In genomic region chr11:69666261-69666660, GRCh38 we compare ENCODE assay signal across 26 cellular contexts. TPM values are rescaled to one million over a fixed set of nuclear protein-coding genes. Genes with fewer than 3 reads are reported as not detected.
"Had no signal": no experiment of that assay in that cellular context is flagged by ENCODE, and none has a peak within 500 bp of the region (broad histone marks: within the 10 kb centered on the region; RNA-seq: fewer than 3 reads in every experiment).

No MANE protein-coding gene starts in this region.

- H3K36me3 ChIP-seq: uterus had no signal

- H3K27ac ChIP-seq: coronary artery, heart left ventricle, right atrium auricular region, suprapubic skin, thyroid gland, uterus had no signal

- H3K9me3 ChIP-seq: heart left ventricle, right atrium auricular region, suprapubic skin, thyroid gland, uterus had no signal

- H3K4me1 ChIP-seq: uterus had no signal

- H3K4me3 ChIP-seq: coronary artery, heart left ventricle, right atrium auricular region, suprapubic skin, thyroid gland, uterus had no signal

- H3K27me3 ChIP-seq: heart left ventricle, right atrium auricular region, suprapubic skin, thyroid gland, uterus had no signal

- ATAC-seq: heart left ventricle; naive thymus-derived CD4-positive, alpha-beta T cell; stimulated activated effector memory CD8-positive, alpha-beta T cell treated with anti-CD3 and anti-CD28 coated beads, Interleukin-12 subunit alpha, Interleukin-12 subunit beta, amount 100 ng/mL, for 72 hours; stimulated activated naive CD8-positive, alpha-beta T cell treated with anti-CD3 and anti-CD28 coated beads, Interleukin-15, Interleukin-2, amounts not matched to agents 100 U/mL and 50 U/mL, for 24 hours had no signal

- DNase-seq: effector CD8-positive, alpha-beta T cell; heart left ventricle; hippocampal formation; kidney glomerular epithelial cell; mammary epithelial cell; naive thymus-derived CD4-positive, alpha-beta T cell; nephron progenitor cell; small intestine; stimulated activated CD4-positive, alpha-beta T cell treated with anti-CD3 and anti-CD28 coated beads, Interleukin-4, amount 100 ng/mL, for 1 hour; stimulated activated CD8-positive, alpha-beta memory T cell treated with anti-CD3 and anti-CD28 coated beads, Interleukin-4, amount 100 ng/mL, for 48 hours; stimulated activated naive CD8-positive, alpha-beta T cell treated with anti-CD3 and anti-CD28 coated beads, Interleukin-15, Interleukin-2, amounts not matched to agents 100 U/mL and 50 U/mL, for 24 hours; thyroid gland had no signal

RNA-seq across cellular contexts. Expression of gene FGF19, which starts 37.6 kb away (rescaled TPM):
- total RNA-seq: dermis microvascular lymphatic vessel endothelial cell; esophagus mucosa; fibroblast of lung; frontal cortex; glomerular endothelial cell; heart left ventricle; lower leg skin; mesenteric fat pad; mononuclear cell; naive thymus-derived CD4-positive, alpha-beta T cell; omental fat pad; right atrium auricular region; suprapubic skin; thyroid gland had no signal
